Comparison of ENCODE assay signal across 9 cellular contexts in the genomic region with DNA sequence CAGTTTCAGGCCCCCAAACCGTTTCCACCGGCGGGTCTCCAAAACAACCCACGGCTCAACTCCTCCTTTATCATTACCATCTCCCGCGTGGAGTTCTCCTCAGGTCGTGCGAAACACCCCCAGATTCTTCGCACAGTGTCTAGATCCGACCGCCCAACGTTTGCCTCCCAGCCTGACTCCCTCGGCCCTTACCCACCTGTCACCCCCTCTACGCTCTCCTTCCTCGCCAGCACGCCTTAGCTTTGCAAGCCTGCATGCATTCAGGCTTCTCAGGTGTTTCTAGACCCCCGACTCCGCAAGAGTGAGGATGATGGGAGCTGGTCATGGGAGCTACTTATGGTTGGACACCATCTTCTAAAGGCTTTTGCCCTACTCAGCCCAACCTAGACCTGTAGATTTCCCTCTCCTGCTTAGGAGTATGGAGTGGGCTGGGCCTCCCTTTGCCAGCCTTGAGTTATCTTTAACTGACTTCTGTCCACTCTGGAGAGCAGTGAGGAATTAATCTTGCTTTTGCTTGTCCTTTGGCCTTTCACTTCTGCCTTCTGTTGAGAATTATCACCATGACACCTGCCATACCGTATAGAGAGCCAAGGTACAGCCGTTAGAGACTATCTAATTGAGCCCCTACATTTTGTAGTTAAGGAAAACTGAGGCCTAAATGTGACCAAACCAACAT. TPM values are rescaled to one million over a fixed set of nuclear protein-coding genes. Genes with fewer than 3 reads are reported as not detected.
DNase-seq lines count a peak whose midpoint lies in the region; ATAC-seq and TF ChIP-seq lines count a peak whose summit lies in the region.
"Had no signal": no experiment of that assay in that cellular context is flagged by ENCODE, and none has a peak within 500 bp of the region (broad histone marks: within the 10 kb centered on the region; RNA-seq: fewer than 3 reads in every experiment).

No MANE protein-coding gene starts in this region.

- no peak overlapping the region for H3K27ac ChIP-seq in endodermal cell (ENCODE audit: low read depth, low read length)
- H3K27ac ChIP-seq in naive thymus-derived CD4-positive, alpha-beta T cell (ENCODE audit: low read depth, low read length): peak overlapping the region; percentile 87

- H3K27me3 Mint-ChIP-seq in endodermal cell (ENCODE audit: insufficient read depth): no peaks in the 10 kb centered on the region
- no peaks in the 10 kb centered on the region for H3K27me3 Mint-ChIP-seq in naive thymus-derived CD4-positive, alpha-beta T cell
- H3K27me3 Mint-ChIP-seq: activated naive CD4-positive, alpha-beta T cell treated with anti-CD3 and anti-CD28 coated beads, Interleukin-2, amount 50 U/mL, for 24 hours had no signal

- peak overlapping the region; percentile 73; the same call in 1 of the 2 replicates for H2AFZ ChIP-seq in Loucy (ENCODE audit: low read length)

- no peaks in the 10 kb centered on the region for H3K9me3 ChIP-seq in Loucy (ENCODE audit: insufficient read depth, low read depth, low read length)
- H3K9me3 ChIP-seq in endodermal cell (ENCODE audit: control insufficient read depth, low read length): no peaks in the 10 kb centered on the region
- no peaks in the 10 kb centered on the region for H3K9me3 ChIP-seq in naive thymus-derived CD4-positive, alpha-beta T cell (ENCODE audit: control insufficient read depth in 2 of 3, low read length in 3 of 3)

- WGBS in endodermal cell (ENCODE audit: insufficient coverage in 1 of 2, insufficient read length in 1 of 2), 2 experiments: 11 to 14% methylated on average over 16 to 20 of the region's 20 CpGs

- H4K20me1 ChIP-seq in Loucy (ENCODE audit: insufficient read depth, low read length, poor library complexity, severe bottlenecking): peaks cover 12% of the 10 kb centered on the region

- H3K4me3 Mint-ChIP-seq in endodermal cell: no peak overlapping the region
- no peak overlapping the region for H3K4me3 Mint-ChIP-seq in naive thymus-derived CD4-positive, alpha-beta T cell
- H3K4me3 Mint-ChIP-seq: activated naive CD4-positive, alpha-beta T cell treated with anti-CD3 and anti-CD28 coated beads, Interleukin-2, amount 50 U/mL, for 24 hours had no signal

- peak overlapping the region; percentile 94 for H3K4me3 ChIP-seq in BJ (ENCODE audit: low read depth, low read length)
- H3K4me3 ChIP-seq in Loucy (ENCODE audit: low read length, poor library complexity, severe bottlenecking): peak overlapping the region; percentile 96
- peak overlapping the region; percentile 94 for H3K4me3 ChIP-seq in endodermal cell (ENCODE audit: low read length)
- H3K4me3 ChIP-seq in naive thymus-derived CD4-positive, alpha-beta T cell (ENCODE audit: low read length): peak overlapping the region; percentile 95

- no peaks in the 10 kb centered on the region; the same call in 1 of the 2 replicates for H3K36me3 ChIP-seq in BJ (ENCODE audit: control insufficient read depth, insufficient read depth, low read length)
- no peaks in the 10 kb centered on the region for H3K36me3 ChIP-seq in Loucy (ENCODE audit: insufficient read depth, low read length)
- peaks cover 10% of the 10 kb centered on the region for H3K36me3 ChIP-seq in endodermal cell (ENCODE audit: control insufficient read depth, insufficient read depth, low read length)
- peaks cover 0 to 15% (median 0%) of the 10 kb centered on the region in 3 experiments for H3K36me3 ChIP-seq in naive thymus-derived CD4-positive, alpha-beta T cell (ENCODE audit: control insufficient read depth in 2 of 3, insufficient read depth in 3 of 3, low read length in 3 of 3)

- intact Hi-C loops in naive thymus-derived CD4-positive, alpha-beta T cell (cut with micrococcal nuclease): loop anchor here (1.0 to 2.0 kb wide), 4 partner anchors 8 to 92 kb away; partner anchors contain the start of genes MED18 (in 1 of the 2) and SESN2 (in 1 of the 2)

- no peaks in the 10 kb centered on the region for H3K9me3 Mint-ChIP-seq in endodermal cell
- no peaks in the 10 kb centered on the region for H3K9me3 Mint-ChIP-seq in naive thymus-derived CD4-positive, alpha-beta T cell
- H3K9me3 Mint-ChIP-seq: activated naive CD4-positive, alpha-beta T cell treated with anti-CD3 and anti-CD28 coated beads, Interleukin-2, amount 50 U/mL, for 24 hours had no signal

- no peaks in the 10 kb centered on the region for H3F3A ChIP-seq in Loucy (ENCODE audit: low read depth)

- H3K4me2 ChIP-seq in Loucy (ENCODE audit: low read depth, low read length, poor library complexity, severe bottlenecking): peak overlapping the region; percentile 82

- H3K36me3 Mint-ChIP-seq in endodermal cell (ENCODE audit: low read depth): peaks cover 6% of the 10 kb centered on the region
- peaks cover 3 to 5% (median 4%) of the 10 kb centered on the region in 5 donors for H3K36me3 Mint-ChIP-seq in naive thymus-derived CD4-positive, alpha-beta T cell

- H3K9me2 ChIP-seq in Loucy (replicated peaks; ENCODE audit: low read depth, low read length): no peaks in the 10 kb centered on the region

- H3K4me1 ChIP-seq in Loucy (ENCODE audit: insufficient read depth, low read length, poor library complexity, severe bottlenecking) (peaks cover 22% of the 10 kb centered on the region), endodermal cell (ENCODE audit: control insufficient read depth, insufficient read depth, low read length) (no peaks in the 10 kb centered on the region)
- peaks cover 28 to 34% of the 10 kb centered on the region in 2 donors for H3K4me1 ChIP-seq in naive thymus-derived CD4-positive, alpha-beta T cell (ENCODE audit: control insufficient read depth in 2 of 2, insufficient read depth in 2 of 2, low read length in 2 of 2)

- CTCF ChIA-PET in BJ (lab: Yijun Ruan, JAX): interaction anchor here (1.2 kb wide), 1 partner anchor 12 kb away, joined by 6 read pairs; no protein-coding TSS in a partner anchor
- CTCF ChIA-PET in naive thymus-derived CD4-positive, alpha-beta T cell (lab: Charles Lee): interaction anchor here (1.3 to 3.0 kb wide), 2 partner anchors 10 to 12 kb away, joined by 5 to 12 read pairs; no protein-coding TSS in a partner anchor

- in situ Hi-C loops in GM13976 (cut with MboI; ENCODE audit: low sequenced_read_pairs, unreplicated experiment): no loop called here

- peaks cover 6% of the 10 kb centered on the region for H3K4me1 Mint-ChIP-seq in endodermal cell
- peaks cover 6 to 29% (median 20%) of the 10 kb centered on the region in 7 donors for H3K4me1 Mint-ChIP-seq in naive thymus-derived CD4-positive, alpha-beta T cell

- H3K9ac ChIP-seq in Loucy (ENCODE audit: low read depth, low read length, poor library complexity, severe bottlenecking) (peak overlapping the region; percentile 98), endodermal cell (ENCODE audit: extremely low read depth, low read length, poor library complexity, severe bottlenecking) (peak overlapping the region; percentile 73)

- ATAC-seq in naive thymus-derived CD4-positive, alpha-beta T cell: no peak
- ATAC-seq in HG03469 (IDR thresholded peaks at IDR 0.05; ENCODE audit: unreplicated experiment): no peak
- no peak for ATAC-seq in HG02981 (IDR thresholded peaks at IDR 0.05; ENCODE audit: unreplicated experiment)

- TF ChIP-seq CTCF in BJ (IDR thresholded peaks at IDR 0.05; ENCODE audit: insufficient read depth, low read depth, low read length) (no peak), Loucy (conservative IDR thresholded peaks at IDR 0.05; ENCODE audit: low read length) (no peak), endodermal cell (conservative IDR thresholded peaks at IDR 0.05) (no peak), GM13976 (IDR thresholded peaks at IDR 0.05; ENCODE audit: borderline replicate concordance, control extremely low read depth, extremely low read depth, insufficient read depth, missing control alignments) (no peak)

- DNase-seq in BJ (ENCODE audit: low read depth) (no peak), endodermal cell (no peak), GM13976 (ENCODE audit: low spot score) (no peak), retina (no peak)
- DNase-seq in naive thymus-derived CD4-positive, alpha-beta T cell: peak in 4 of 9 donors; percentile 18 to 31 (median 22)

- no peak overlapping the region for H3K27ac Mint-ChIP-seq in endodermal cell
- no peak overlapping the region for H3K27ac Mint-ChIP-seq in naive thymus-derived CD4-positive, alpha-beta T cell
- H3K27ac Mint-ChIP-seq: activated naive CD4-positive, alpha-beta T cell treated with anti-CD3 and anti-CD28 coated beads, Interleukin-2, amount 50 U/mL, for 24 hours had no signal

- H3K27me3 ChIP-seq in BJ (ENCODE audit: control insufficient read depth, insufficient read depth, low read length) (no peaks in the 10 kb centered on the region), Loucy (ENCODE audit: insufficient read depth, low read length, poor library complexity, severe bottlenecking) (no peaks in the 10 kb centered on the region), endodermal cell (ENCODE audit: control insufficient read depth, insufficient read depth, low read length, poor library complexity, severe bottlenecking) (no peaks in the 10 kb centered on the region)
- no peaks in the 10 kb centered on the region for H3K27me3 ChIP-seq in naive thymus-derived CD4-positive, alpha-beta T cell (ENCODE audit: control insufficient read depth in 2 of 2, insufficient read depth in 2 of 2, low read length in 2 of 2)

- POLR2A ChIA-PET in BJ (lab: Charles Lee): no interaction called here
- POLR2A ChIA-PET in naive thymus-derived CD4-positive, alpha-beta T cell (lab: Charles Lee): interaction anchor here (0.6 to 13.7 kb wide), 10 partner anchors 9 to 411 kb away, joined by 3 to 184 read pairs (median 4); partner anchors contain the start of genes EYA3, MED18 and SESN2

- peaks cover 37% of the 10 kb centered on the region for H3K79me2 ChIP-seq in Loucy (ENCODE audit: insufficient read depth, low read length)

RNA-seq across cellular contexts. Expression of gene ATP5IF1, which starts 0.9 kb away (rescaled TPM):
- 168 and 211 TPM in 2 replicates for polyA plus RNA-seq in BJ (2011; rRNA removed)
- polyA minus RNA-seq in BJ (2011; rRNA and poly(A)+ RNA removed): 12.0 and 13.6 TPM in 2 replicates
- total RNA-seq in endodermal cell: 100 to 1,000 TPM; 182 to 222 TPM
- polyA plus RNA-seq in endodermal cell (2013, experiment 1 of 2): 263 TPM
- polyA plus RNA-seq in endodermal cell (2013, experiment 2 of 2): 265 TPM
- 100 to 1,000 TPM in 4 of 5 experiments, 10 to 100 TPM in 1; 68.2 to 158 (median 104) TPM for total RNA-seq in naive thymus-derived CD4-positive, alpha-beta T cell
- polyA plus RNA-seq in naive thymus-derived CD4-positive, alpha-beta T cell: 100 to 1,000 TPM; 541 to 640 TPM

RNA-seq across cellular contexts. Expression of gene DNAJC8, which starts 4.0 kb away (rescaled TPM):
- polyA plus RNA-seq in BJ (2011; rRNA removed): 49.1 and 70.2 TPM in 2 replicates
- polyA minus RNA-seq in BJ (2011; rRNA and poly(A)+ RNA removed): 14.0 and 17.1 TPM in 2 replicates
- total RNA-seq in endodermal cell: 100 to 1,000 TPM; 122 to 144 TPM
- polyA plus RNA-seq in endodermal cell (2013, experiment 1 of 2): 137 TPM
- 131 TPM for polyA plus RNA-seq in endodermal cell (2013, experiment 2 of 2)
- total RNA-seq in naive thymus-derived CD4-positive, alpha-beta T cell: 100 to 1,000 TPM in 1 of 5 experiments, 10 to 100 TPM in 4; 54.2 to 102 (median 69.6) TPM
- polyA plus RNA-seq in naive thymus-derived CD4-positive, alpha-beta T cell: 100 to 1,000 TPM; 148 to 174 TPM

RNA-seq across cellular contexts. Expression of gene SESN2, which starts 22.5 kb away (rescaled TPM):
- polyA plus RNA-seq in BJ (2011; rRNA removed): 35.4 and 53.4 TPM in 2 replicates
- 50.1 and 77.8 TPM in 2 replicates for polyA minus RNA-seq in BJ (2011; rRNA and poly(A)+ RNA removed)
- 10 to 100 TPM; 12.3 to 15.2 TPM for total RNA-seq in endodermal cell
- 27.2 TPM for polyA plus RNA-seq in endodermal cell (2013, experiment 1 of 2)
- 16.8 TPM for polyA plus RNA-seq in endodermal cell (2013, experiment 2 of 2)
- 10 to 100 TPM in 3 of 5 experiments, 1 to 10 TPM in 2; 4.5 to 50.7 (median 11.8) TPM for total RNA-seq in naive thymus-derived CD4-positive, alpha-beta T cell
- polyA plus RNA-seq in naive thymus-derived CD4-positive, alpha-beta T cell: 1 to 10 TPM; 2.3 to 4.6 TPM
